In genomic region chr3:183099026-183099837, GRCh38 we compare ENCODE assay signal across 8 cellular contexts. TPM values are rescaled to one million over a fixed set of nuclear protein-coding genes. Genes with fewer than 3 reads are reported as not detected.
DNase-seq lines count a peak whose midpoint lies in the region; ATAC-seq and TF ChIP-seq lines count a peak whose summit lies in the region.

MCCC1 (minus strand) TSS chr3:183099496; CDS start chr3:183099440, 56 bp downstream.

- no peak within 1 kb of the TSS for H2BK120ac ChIP-seq in mesenchymal stem cell (ENCODE audit: low read depth, low read length)

- TF ChIP-seq CTCF in GM20000 (IDR thresholded peaks at IDR 0.05; ENCODE audit: extremely low read depth, missing control alignments): no peak

- no peaks in the 10 kb centered on the region for H3K27me3 Mint-ChIP-seq in activated CD8-positive, alpha-beta memory T cell treated with anti-CD3 and anti-CD28 coated beads, Interleukin-2, amount 10 ng/mL, durations not matched to agents 7 days and 5 days

- H2AK5ac ChIP-seq in mesenchymal stem cell (ENCODE audit: low read length, severe bottlenecking): no peak within 1 kb of the TSS

- H3K4me3 ChIP-seq in NT2/D1 (ENCODE audit: insufficient read length, low read depth) (peak within 1 kb of the TSS; percentile 96), endocrine pancreas (ENCODE audit: control insufficient read depth, insufficient read depth, low read length) (peak within 1 kb of the TSS; percentile 86), mesenchymal stem cell (ENCODE audit: insufficient read depth in 1 of 2, low read depth in 1 of 2, low read length in 2 of 2) (peak within 1 kb of the TSS; percentile 91 to 96)

- H3K9ac ChIP-seq in NT2/D1 (ENCODE audit: insufficient read length, low read depth) (peak within 1 kb of the TSS; percentile 98), endocrine pancreas (ENCODE audit: control insufficient read depth, insufficient read depth, low read length) (peak within 1 kb of the TSS; percentile 52), mesenchymal stem cell (ENCODE audit: low read length) (peak within 1 kb of the TSS; percentile 97)

- H3K36me3 Mint-ChIP-seq in activated CD8-positive, alpha-beta memory T cell treated with anti-CD3 and anti-CD28 coated beads, Interleukin-2, amount 10 ng/mL, durations not matched to agents 7 days and 5 days: peaks cover 15% of the 10 kb centered on the region

- DNase-seq in CMK (ENCODE audit: low read depth): peak; percentile 92
- DNase-seq in GM20000 (ENCODE audit: low spot score): peak; percentile 98
- peak; percentile 99 for DNase-seq in HT-29 (ENCODE audit: low spot score)
- peak; percentile 99 for DNase-seq in NT2/D1 (ENCODE audit: low read depth, low spot score)
- DNase-seq in activated CD8-positive, alpha-beta memory T cell treated with anti-CD3 and anti-CD28 coated beads, Interleukin-2, amount 10 ng/mL, durations not matched to agents 7 days and 5 days: peak; percentile 99
- DNase-seq in mesenchymal stem cell: peak; percentile 99
- DNase-seq in stimulated activated CD8-positive, alpha-beta memory T cell treated with anti-CD3 and anti-CD28 coated beads, Interleukin-12 subunit alpha, Interleukin-12 subunit beta, amount 100 ng/mL, for 4 hours (ENCODE audit: low read depth): peak; percentile 91

- H4K8ac ChIP-seq in mesenchymal stem cell (ENCODE audit: low read length): peak within 1 kb of the TSS; percentile 72

- H3K27ac ChIP-seq in mesenchymal stem cell (ENCODE audit: low read length, poor library complexity, severe bottlenecking): peak within 1 kb of the TSS; percentile 63

- no peaks in the 10 kb centered on the region for H3K9me3 Mint-ChIP-seq in activated CD8-positive, alpha-beta memory T cell treated with anti-CD3 and anti-CD28 coated beads, Interleukin-2, amount 10 ng/mL, durations not matched to agents 7 days and 5 days (ENCODE audit: low read depth)

- H3K14ac ChIP-seq in mesenchymal stem cell (ENCODE audit: low read length in 2 of 2): peak within 1 kb of the TSS in 1 of 2 experiments; percentile 94

- H4K91ac ChIP-seq in mesenchymal stem cell (ENCODE audit: low read length): no peak within 1 kb of the TSS

- H3K18ac ChIP-seq in mesenchymal stem cell (ENCODE audit: low read depth in 1 of 2, low read length in 2 of 2): peak within 1 kb of the TSS; percentile 60 to 95

- peak within 1 kb of the TSS; percentile 6 for H2BK15ac ChIP-seq in mesenchymal stem cell (ENCODE audit: low read depth, poor library complexity, severe bottlenecking)

- H3K79me1 ChIP-seq in mesenchymal stem cell (replicated peaks; ENCODE audit: low read length, poor library complexity, severe bottlenecking): peaks cover 14% of the 10 kb centered on the region

- H3K36me3 ChIP-seq in NT2/D1 (ENCODE audit: insufficient read depth, insufficient read length, low read length) (no peaks in the 10 kb centered on the region), endocrine pancreas (ENCODE audit: control insufficient read depth, insufficient read depth, low read length) (no peaks in the 10 kb centered on the region), mesenchymal stem cell (ENCODE audit: control insufficient read depth in 1 of 2, insufficient read depth in 2 of 2, low read depth in 1 of 2, low read length in 2 of 2) (peaks cover 0 to 3% of the 10 kb centered on the region in 2 experiments)

- no peaks in the 10 kb centered on the region for H3K4me1 ChIP-seq in NT2/D1 (ENCODE audit: insufficient read depth, insufficient read length)
- H3K4me1 ChIP-seq in endocrine pancreas (ENCODE audit: control insufficient read depth, insufficient read depth, low read length): peaks cover 5% of the 10 kb centered on the region
- H3K4me1 ChIP-seq in mesenchymal stem cell (ENCODE audit: control insufficient read depth, insufficient read depth, low read depth, low read length): peaks cover 5% of the 10 kb centered on the region

- peak; percentile 99 for ATAC-seq in activated CD8-positive, alpha-beta memory T cell treated with anti-CD3 and anti-CD28 coated beads, Interleukin-2, amount 10 ng/mL, durations not matched to agents 7 days and 5 days

- H3K4me3 Mint-ChIP-seq in activated CD8-positive, alpha-beta memory T cell treated with anti-CD3 and anti-CD28 coated beads, Interleukin-2, amount 10 ng/mL, durations not matched to agents 7 days and 5 days: peak within 1 kb of the TSS; percentile 97

- peaks cover 5% of the 10 kb centered on the region; the same call in 1 of the 2 replicates for H3K9me3 ChIP-seq in NT2/D1 (ENCODE audit: insufficient read depth, low read length)
- no peaks in the 10 kb centered on the region for H3K9me3 ChIP-seq in endocrine pancreas (ENCODE audit: control insufficient read depth, low read length)
- H3K9me3 ChIP-seq in mesenchymal stem cell (ENCODE audit: control insufficient read depth, low read length): no peaks in the 10 kb centered on the region

- H3K27me3 ChIP-seq in NT2/D1 (ENCODE audit: insufficient read depth, insufficient read length) (no peaks in the 10 kb centered on the region), endocrine pancreas (ENCODE audit: control insufficient read depth, insufficient read depth, low read length) (no peaks in the 10 kb centered on the region), mesenchymal stem cell (ENCODE audit: control insufficient read depth in 1 of 2, insufficient read depth in 1 of 2, low read length in 2 of 2) (no peaks in the 10 kb centered on the region)

- peak within 1 kb of the TSS; percentile 92 for H3K27ac Mint-ChIP-seq in activated CD8-positive, alpha-beta memory T cell treated with anti-CD3 and anti-CD28 coated beads, Interleukin-2, amount 10 ng/mL, durations not matched to agents 7 days and 5 days

- peaks cover 45% of the 10 kb centered on the region for H3K4me1 Mint-ChIP-seq in activated CD8-positive, alpha-beta memory T cell treated with anti-CD3 and anti-CD28 coated beads, Interleukin-2, amount 10 ng/mL, durations not matched to agents 7 days and 5 days

- peak within 1 kb of the TSS; percentile 39 for H2BK5ac ChIP-seq in mesenchymal stem cell (ENCODE audit: low read depth, low read length, poor library complexity, severe bottlenecking)

- CTCF ChIA-PET in activated CD8-positive, alpha-beta memory T cell treated with anti-CD3 and anti-CD28 coated beads, Interleukin-2, amount 10 ng/mL, durations not matched to agents 7 days and 5 days (lab: Charles Lee): interaction anchor here (1.0 to 3.9 kb wide), 4 partner anchors 14 to 207 kb away, joined by 3 to 24 read pairs (median 4); no protein-coding TSS in a partner anchor

- WGBS in mesenchymal stem cell: 1% methylated on average over 52 of the region's 60 CpGs

- H3K4me2 ChIP-seq in mesenchymal stem cell (ENCODE audit: low read length, poor library complexity, severe bottlenecking): peak within 1 kb of the TSS; percentile 84

- peak within 1 kb of the TSS; percentile 99 for H2AFZ ChIP-seq in mesenchymal stem cell (ENCODE audit: low read depth, low read length)

- no peak within 1 kb of the TSS for H3K4ac ChIP-seq in mesenchymal stem cell (ENCODE audit: low read depth in 1 of 2, low read length in 2 of 2)

- H3K23ac ChIP-seq in mesenchymal stem cell (ENCODE audit: low read length in 2 of 2): peak within 1 kb of the TSS in 1 of 2 experiments; percentile 84

- H2BK12ac ChIP-seq in mesenchymal stem cell (ENCODE audit: low read length in 2 of 2): peak within 1 kb of the TSS in 1 of 2 experiments; percentile 65

RNA-seq across cellular contexts. Expression of gene MCCC1, which starts in this region (rescaled TPM):
- total RNA-seq in HT-29 (2014; rRNA removed; shearing (Covaris generic)): 11.7 and 16.2 TPM in 2 replicates
- total RNA-seq in activated CD8-positive, alpha-beta memory T cell treated with anti-CD3 and anti-CD28 coated beads, Interleukin-2, amount 10 ng/mL, durations not matched to agents 7 days and 5 days: 10 to 100 TPM; 30.8 to 44.7 TPM
- polyA plus RNA-seq in mesenchymal stem cell (2013, experiment 1 of 2): 8.6 TPM
- polyA plus RNA-seq in mesenchymal stem cell (2013, experiment 2 of 2): 8.3 TPM

Comparison
In these comparisons a context has a peak if more than half of its experiments do, and no peak if none do; other contexts are left out.
1. Peak in every context shown above with its lines: DNase-seq, ATAC-seq, H3K4me3 ChIP-seq and H3K27ac ChIP-seq.